Comparison of ENCODE assay signal across 8 cellular contexts in the genomic region with DNA sequence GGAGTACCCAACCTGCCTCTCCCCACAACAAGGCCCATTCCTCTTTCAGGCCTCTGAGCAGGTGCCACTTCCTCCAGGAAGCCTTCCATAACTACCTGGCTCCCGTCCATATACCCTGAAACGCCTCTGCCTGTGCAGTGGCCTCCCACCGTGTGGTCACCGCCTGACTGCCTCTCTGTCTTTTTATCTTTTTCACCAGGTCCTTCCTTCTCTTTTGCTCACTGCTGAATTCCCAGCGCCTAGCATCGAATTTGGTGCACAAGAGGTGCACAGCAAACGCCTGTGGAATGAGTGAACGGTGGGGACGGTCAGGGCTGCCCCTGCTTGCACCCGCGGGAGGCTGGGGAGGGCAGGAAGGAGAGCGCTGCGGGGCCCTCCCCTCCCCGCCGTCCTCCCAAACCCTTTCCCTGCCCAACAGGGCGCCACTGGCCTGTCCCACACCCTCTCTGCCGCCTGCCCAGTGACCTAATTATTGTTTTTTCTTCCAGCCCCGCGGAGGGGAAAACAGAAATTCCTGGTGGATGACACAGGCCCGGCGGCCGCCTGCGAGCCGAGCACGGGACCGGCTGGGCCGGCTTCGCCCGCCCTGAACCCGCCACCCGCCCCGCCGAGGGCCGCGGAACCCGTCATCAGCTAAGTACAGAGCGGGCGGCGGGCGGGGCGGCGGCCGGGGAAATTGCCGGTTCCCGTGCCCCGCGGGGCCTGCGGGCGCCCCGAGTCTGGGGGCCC.
A peak's percentile ranks its signal among the peaks of the same experiment; 100 is the strongest.
DNase-seq lines count a peak whose midpoint lies in the region; ATAC-seq and TF ChIP-seq lines count a peak whose summit lies in the region.

No MANE protein-coding gene starts in this region.

- peaks cover 36% of the 10 kb centered on the region for H3K79me2 ChIP-seq in GM23248 (ENCODE audit: insufficient read depth)

- no peak for TF ChIP-seq CTCF in A673 (conservative IDR thresholded peaks at IDR 0.05; ENCODE audit: low read depth, low read length)
- no peak for TF ChIP-seq CTCF in VCaP (conservative IDR thresholded peaks at IDR 0.05)
- TF ChIP-seq CTCF in epithelial cell of esophagus (IDR thresholded peaks at IDR 0.05; ENCODE audit: insufficient read depth, low read depth, low read length, missing control alignments) = no peak
- TF ChIP-seq CTCF in suprapubic skin (IDR thresholded peaks at IDR 0.05) = no peak

- peak overlapping the region in 1 of 2 experiments; percentile 63 for H3K14ac ChIP-seq in mesenchymal stem cell (ENCODE audit: low read length in 2 of 2)

- POLR2A ChIA-PET in A673 (lab: Charles Lee; ENCODE audit: low non-redundant PET) = no interaction called here

- no TSS peak for BruUV-seq in A673 (replicated peaks; lab: Mats Ljungman, UMichigan)

- H2AFZ ChIP-seq in GM23248 (peak overlapping the region; percentile 18; the same call in 1 of the 2 replicates), mesenchymal stem cell (ENCODE audit: low read depth, low read length) (peak overlapping the region; percentile 10)

- CTCF ChIA-PET in A673 (lab: Charles Lee) = no interaction called here

- H2BK5ac ChIP-seq in mesenchymal stem cell (ENCODE audit: low read depth, low read length, poor library complexity, severe bottlenecking) = peak overlapping the region; percentile 88

- H3K9me3 ChIP-seq in A673 (ENCODE audit: low read depth, low read length, poor library complexity, severe bottlenecking) = no peaks in the 10 kb centered on the region
- H3K9me3 ChIP-seq in GM23248 (ENCODE audit: low read depth) = no peaks in the 10 kb centered on the region
- no peaks in the 10 kb centered on the region for H3K9me3 ChIP-seq in mesenchymal stem cell (ENCODE audit: control insufficient read depth, low read length)
- no peaks in the 10 kb centered on the region for H3K9me3 ChIP-seq in suprapubic skin

- intact Hi-C loops in A673 (cut with micrococcal nuclease; ENCODE audit: unreplicated experiment) = no loop called here

- peak overlapping the region; percentile 79 to 88 for H3K4ac ChIP-seq in mesenchymal stem cell (ENCODE audit: low read depth in 1 of 2, low read length in 2 of 2)

- peak overlapping the region; percentile 99 for H2BK120ac ChIP-seq in mesenchymal stem cell (ENCODE audit: low read depth, low read length)

- peak overlapping the region; percentile 81 for H3K9ac ChIP-seq in GM23248
- H3K9ac ChIP-seq in mesenchymal stem cell (ENCODE audit: low read length) = peak overlapping the region; percentile 90

- H3K27me3 ChIP-seq in A673 (replicated peaks; ENCODE audit: insufficient read depth, low read depth, low read length, poor library complexity) (no peaks in the 10 kb centered on the region), GM23248 (replicated peaks; ENCODE audit: insufficient read depth) (no peaks in the 10 kb centered on the region), mesenchymal stem cell (ENCODE audit: control insufficient read depth in 1 of 2, insufficient read depth in 1 of 2, low read length in 2 of 2) (no peaks in the 10 kb centered on the region), suprapubic skin (no peaks in the 10 kb centered on the region)

- no peaks in the 10 kb centered on the region for H4K20me1 ChIP-seq in GM23248 (ENCODE audit: insufficient read depth)

- H3K27ac ChIP-seq in A673 (ENCODE audit: low read depth, low read length, poor library complexity, severe bottlenecking) (no peak overlapping the region), GM23248 (peak overlapping the region; percentile 94), VCaP (peak overlapping the region; percentile 62), mesenchymal stem cell (ENCODE audit: low read length, poor library complexity, severe bottlenecking) (peak overlapping the region; percentile 94), suprapubic skin (peak overlapping the region; percentile 94)

- H3K4me1 ChIP-seq in A673 (ENCODE audit: insufficient read depth, low read length, poor library complexity, severe bottlenecking) (peaks cover 3% of the 10 kb centered on the region), GM23248 (ENCODE audit: insufficient read depth) (peaks cover 40% of the 10 kb centered on the region), mesenchymal stem cell (ENCODE audit: control insufficient read depth, insufficient read depth, low read depth, low read length) (peaks cover 27% of the 10 kb centered on the region), suprapubic skin (peaks cover 32% of the 10 kb centered on the region)

- H3F3A ChIP-seq in GM23248 (ENCODE audit: insufficient read depth) = peaks cover 26% of the 10 kb centered on the region

- no peaks in the 10 kb centered on the region for H3K9me2 ChIP-seq in GM23248 (ENCODE audit: insufficient read depth)

- H2BK12ac ChIP-seq in mesenchymal stem cell (ENCODE audit: low read length in 2 of 2) = peak overlapping the region; percentile 13 to 32

- no peak for ATAC-seq in HG03520 (IDR thresholded peaks at IDR 0.05; ENCODE audit: unreplicated experiment)

- peak overlapping the region; percentile 59 for H3K4me2 ChIP-seq in GM23248 (ENCODE audit: unreplicated experiment)
- peak overlapping the region; percentile 60 for H3K4me2 ChIP-seq in mesenchymal stem cell (ENCODE audit: low read length, poor library complexity, severe bottlenecking)

- peak overlapping the region; percentile 92 for H2BK15ac ChIP-seq in mesenchymal stem cell (ENCODE audit: low read depth, poor library complexity, severe bottlenecking)

- no peak for DNase-seq in A673 (ENCODE audit: low spot score)
- DNase-seq in GM23248 = peak; percentile 98
- peak; percentile 94 for DNase-seq in epithelial cell of esophagus (ENCODE audit: low read depth)
- peak; percentile 96 for DNase-seq in mesenchymal stem cell
- DNase-seq in suprapubic skin (ENCODE audit: low spot score in 2 of 2) = peak; percentile 89 to 93
- no peak for DNase-seq in UCSD-AML1 (lab: John Stamatoyannopoulos, UW; ENCODE audit: unreplicated experiment)

- H3K79me1 ChIP-seq in mesenchymal stem cell (replicated peaks; ENCODE audit: low read length, poor library complexity, severe bottlenecking) = peaks cover 15% of the 10 kb centered on the region

- peak overlapping the region in 1 of 2 experiments; percentile 18 for H3K23ac ChIP-seq in mesenchymal stem cell (ENCODE audit: low read length in 2 of 2)

- H3K4me3 ChIP-seq in A673 (ENCODE audit: low read depth, low read length, poor library complexity, severe bottlenecking) (peak overlapping the region; percentile 43), GM23248 (peak overlapping the region; percentile 80), epithelial cell of esophagus (ENCODE audit: low read length) (peak overlapping the region; percentile 18), mesenchymal stem cell (ENCODE audit: insufficient read depth in 1 of 2, low read depth in 1 of 2, low read length in 2 of 2) (peak overlapping the region; percentile 36 to 76), suprapubic skin (peak overlapping the region; percentile 54)

- peak in 1 of 2 donors; percentile 43 for TF ChIP-seq POLR2A in suprapubic skin (IDR thresholded peaks at IDR 0.05)

- H4K8ac ChIP-seq in mesenchymal stem cell (ENCODE audit: low read length) = peak overlapping the region; percentile 87

- in situ Hi-C loops in GM23248 (cut with MboI) = loop anchor here (10.0 kb wide), 1 partner anchor 127 kb away; no protein-coding TSS in a partner anchor

- peak overlapping the region; percentile 89 to 95 for H3K18ac ChIP-seq in mesenchymal stem cell (ENCODE audit: low read depth in 1 of 2, low read length in 2 of 2)

- WGBS in GM23248 (ENCODE audit: low coverage in 1 of 2, low lambda C conversion rate in 2 of 2, missing lambda C conversion rate in 2 of 2), 2 experiments = 5 to 7% methylated on average over 25 to 49 of the region's 50 CpGs
- 5% methylated on average over 45 of the region's 50 CpGs for WGBS in mesenchymal stem cell
- WGBS in suprapubic skin = 7% methylated on average over 27 of the region's 50 CpGs

- H4K91ac ChIP-seq in mesenchymal stem cell (ENCODE audit: low read length) = peak overlapping the region; percentile 94

- H2AK5ac ChIP-seq in mesenchymal stem cell (ENCODE audit: low read length, severe bottlenecking) = peak overlapping the region; percentile 4

- no peak for TF ChIP-seq EP300 in suprapubic skin (IDR thresholded peaks at IDR 0.05)

- H3K36me3 ChIP-seq in A673 (ENCODE audit: insufficient read depth, low read length, poor library complexity, severe bottlenecking) (no peaks in the 10 kb centered on the region), GM23248 (ENCODE audit: low read depth) (no peaks in the 10 kb centered on the region), mesenchymal stem cell (ENCODE audit: control insufficient read depth in 1 of 2, insufficient read depth in 2 of 2, low read depth in 1 of 2, low read length in 2 of 2) (peaks cover 3 to 23% of the 10 kb centered on the region in 2 experiments), suprapubic skin (no peaks in the 10 kb centered on the region)

Comparison
In these comparisons a context has a peak if more than half of its experiments do, and no peak if none do; other contexts are left out.
1. DNase-seq: peak in GM23248 (single experiment), epithelial cell of esophagus (single experiment), mesenchymal stem cell (single experiment) and suprapubic skin (2 of 2); none in A673 (single experiment) and UCSD-AML1 (single experiment).
2. H3K4me3 ChIP-seq: peak in every context shown above with its lines; median percentile 80 in GM23248; 56 in mesenchymal stem cell; 54 in suprapubic skin; 43 in A673; 18 in epithelial cell of esophagus.